20 cellular contexts compared by ENCODE assay signal in the genomic region with DNA sequence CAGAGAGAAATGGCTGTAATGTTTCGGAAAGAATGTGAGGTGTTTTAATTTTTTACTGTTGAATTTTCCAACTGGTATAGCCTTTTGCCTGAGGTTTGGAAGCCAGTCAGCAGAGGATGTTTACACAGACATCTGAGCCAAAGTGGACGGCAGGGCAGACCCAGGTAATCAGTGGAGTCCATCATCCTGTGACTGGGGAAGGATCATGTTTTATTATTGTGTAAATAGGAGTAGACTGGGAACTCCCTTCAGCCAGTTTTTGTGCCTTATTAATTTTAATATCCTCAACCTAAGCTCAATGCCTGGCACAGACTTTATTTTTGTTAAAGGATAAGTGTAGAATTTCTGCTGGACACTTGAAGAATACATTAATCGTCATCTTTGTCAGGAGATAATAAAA.
A peak's percentile ranks its signal among the peaks of the same experiment; 100 is the strongest.
DNase-seq lines count a peak whose midpoint lies in the region; ATAC-seq and TF ChIP-seq lines count a peak whose summit lies in the region.
"Had no signal": no experiment of that assay in that cellular context is flagged by ENCODE, and none has a peak within 500 bp of the region (broad histone marks: within the 10 kb centered on the region; RNA-seq: fewer than 3 reads in every experiment).

No MANE protein-coding gene starts in this region.

- ATAC-seq in GM18858 (IDR thresholded peaks at IDR 0.05; ENCODE audit: unreplicated experiment), result no peak
- ATAC-seq: effector memory CD8-positive, alpha-beta T cell; Panc1; stimulated activated naive CD8-positive, alpha-beta T cell treated with anti-CD3 and anti-CD28 coated beads, Interleukin-15, amount 100 ng/mL, for 72 hours had no signal

- H3K27ac ChIP-seq in VCaP, result peak overlapping the region; percentile 19; the same call in 1 of the 2 replicates
- no peak overlapping the region for H3K27ac ChIP-seq in suprapubic skin
- H3K27ac ChIP-seq: BLaER1, GM23248, ovary, upper lobe of left lung had no signal

- no peaks in the 10 kb centered on the region for H3K27me3 ChIP-seq in suprapubic skin
- H3K27me3 ChIP-seq: BLaER1, MG63, ovary, upper lobe of left lung had no signal

- WGBS in suprapubic skin, result 74% methylated on average over 3 of the region's 3 CpGs

- no peak overlapping the region for H3K4me3 ChIP-seq in suprapubic skin
- H3K4me3 ChIP-seq: BLaER1, GM23248, MG63, ovary, upper lobe of left lung had no signal

- H3K4me1 ChIP-seq in suprapubic skin, result no peaks in the 10 kb centered on the region
- H3K4me1 ChIP-seq: BLaER1, upper lobe of left lung had no signal

- TF ChIP-seq CTCF in VCaP (conservative IDR thresholded peaks at IDR 0.05) (no peak), suprapubic skin (IDR thresholded peaks at IDR 0.05) (no peak)

- no peak for TF ChIP-seq POLR2A in suprapubic skin (IDR thresholded peaks at IDR 0.05)

- DNase-seq in COR-L47 (lab: John Stamatoyannopoulos, UW), result peak; percentile 81
- DNase-seq in NCI-H1105 (lab: John Stamatoyannopoulos, UW), result peak; percentile 42
- DNase-seq in NCI-H460 (ENCODE audit: extremely low read depth, low read depth), result peak; percentile 73
- no peak for DNase-seq in SKM-1 (lab: John Stamatoyannopoulos, UW; ENCODE audit: unreplicated experiment)
- DNase-seq in NCI-H226, result no peak
- DNase-seq in suprapubic skin (ENCODE audit: low spot score in 2 of 2), result no peak
- DNase-seq: activated CD4-positive, alpha-beta T cell treated with anti-CD3 and anti-CD28 coated beads, Interleukin-2, amount 50 U/mL, for 1 hour; activated naive CD4-positive, alpha-beta T cell; effector memory CD8-positive, alpha-beta T cell; GM23248; immature natural killer cell; MG63; NCI-H2227 treated with DMSO at 0.1 percent for 48 hours; ovary; stimulated activated naive CD8-positive, alpha-beta T cell treated with anti-CD3 and anti-CD28 coated beads, Interleukin-15, amount 100 ng/mL, for 72 hours; upper lobe of left lung had no signal

- no peaks in the 10 kb centered on the region for H3K36me3 ChIP-seq in suprapubic skin
- H3K36me3 ChIP-seq: BLaER1, MG63, ovary, upper lobe of left lung had no signal

- TF ChIP-seq EP300 in suprapubic skin (IDR thresholded peaks at IDR 0.05), result no peak

- no peaks in the 10 kb centered on the region for H3K9me3 ChIP-seq in suprapubic skin
- H3K9me3 ChIP-seq: BLaER1, MG63, ovary, upper lobe of left lung had no signal

Comparison
In these comparisons a context has a peak if more than half of its experiments do, and no peak if none do; other contexts are left out.
1. DNase-seq: peak in COR-L47 (single experiment), NCI-H1105 (single experiment) and NCI-H460 (single experiment); none in SKM-1 (single experiment), NCI-H226 (single experiment) and suprapubic skin (0 of 2).